In genomic region chr2:65666156-65666725, GRCh38 we compare ENCODE assay signal across 8 cellular contexts.
A peak's percentile ranks its signal among the peaks of the same experiment; 100 is the strongest.
DNase-seq lines count a peak whose midpoint lies in the region; ATAC-seq and TF ChIP-seq lines count a peak whose summit lies in the region.

No MANE protein-coding gene starts in this region.

- H3K36me3 ChIP-seq in BJ (ENCODE audit: control insufficient read depth, insufficient read depth, low read length) (no peaks in the 10 kb centered on the region), mucosa of descending colon (ENCODE audit: low read depth) (no peaks in the 10 kb centered on the region), gastroesophageal sphincter (no peaks in the 10 kb centered on the region), OCI-LY7 (ENCODE audit: insufficient read depth, low read length) (no peaks in the 10 kb centered on the region)

- H3K27ac ChIP-seq in gastroesophageal sphincter, result no peak overlapping the region
- no peak overlapping the region for H3K27ac ChIP-seq in OCI-LY7 (ENCODE audit: low read depth, low read length, poor library complexity, severe bottlenecking)

- H3K4me1 Mint-ChIP-seq in activated naive CD8-positive, alpha-beta T cell treated with anti-CD3 and anti-CD28 coated beads, Interleukin-2, amount 10 ng/mL, durations not matched to agents 7 days and 5 days, result peaks cover 8% of the 10 kb centered on the region

- POLR2A ChIA-PET in BJ (lab: Charles Lee), result no interaction called here
- POLR2A ChIA-PET in activated naive CD8-positive, alpha-beta T cell treated with anti-CD3 and anti-CD28 coated beads, Interleukin-2, amount 10 ng/mL, durations not matched to agents 7 days and 5 days (lab: Charles Lee), result no interaction called here
- POLR2A ChIA-PET in OCI-LY7 (lab: Charles Lee), result no interaction called here

- H3K4me2 ChIP-seq in OCI-LY7 (ENCODE audit: low read length), result no peak overlapping the region

- H3K36me3 Mint-ChIP-seq in activated naive CD8-positive, alpha-beta T cell treated with anti-CD3 and anti-CD28 coated beads, Interleukin-2, amount 10 ng/mL, durations not matched to agents 7 days and 5 days, result no peaks in the 10 kb centered on the region

- peak; percentile 18 for DNase-seq in BJ (ENCODE audit: low read depth)
- no peak for DNase-seq in activated naive CD8-positive, alpha-beta T cell treated with anti-CD3 and anti-CD28 coated beads, Interleukin-2, amount 10 ng/mL, durations not matched to agents 7 days and 5 days
- DNase-seq in mucosa of descending colon, result no peak
- DNase-seq in NCI-H69 (lab: John Stamatoyannopoulos, UW), result no peak
- DNase-seq in OCI-LY7 (ENCODE audit: low spot score), result no peak

- no peaks in the 10 kb centered on the region for H3K79me2 ChIP-seq in OCI-LY7 (ENCODE audit: insufficient read depth, low read depth, low read length)

- TF ChIP-seq POLR2A in gastroesophageal sphincter (IDR thresholded peaks at IDR 0.05), result no peak

- peaks cover 6% of the 10 kb centered on the region for H3K27me3 Mint-ChIP-seq in activated naive CD8-positive, alpha-beta T cell treated with anti-CD3 and anti-CD28 coated beads, Interleukin-2, amount 10 ng/mL, durations not matched to agents 7 days and 5 days

- BruUV-seq in OCI-LY7 (replicated peaks; lab: Mats Ljungman, UMichigan), result no TSS peak

- CTCF ChIA-PET in BJ (lab: Yijun Ruan, JAX) (interaction anchor here (0.8 to 1.3 kb wide), 5 partner anchors 12 to 45 kb away, joined by 3 to 5 read pairs (median 3); no protein-coding TSS in a partner anchor), OCI-LY7 (lab: Charles Lee; ENCODE audit: unreplicated experiment) (no interaction called here)

- no peaks in the 10 kb centered on the region for H3K9me2 ChIP-seq in OCI-LY7 (ENCODE audit: insufficient read depth, low read length)

- H3K27me3 ChIP-seq in BJ (ENCODE audit: control insufficient read depth, insufficient read depth, low read length), result peaks cover 2% of the 10 kb centered on the region; the same call in 1 of the 2 replicates
- no peaks in the 10 kb centered on the region for H3K27me3 ChIP-seq in gastroesophageal sphincter

- ATAC-seq in GM19395 (IDR thresholded peaks at IDR 0.05; ENCODE audit: unreplicated experiment) (peak; percentile 100), HG03135 (IDR thresholded peaks at IDR 0.05; ENCODE audit: unreplicated experiment) (peak; percentile 97), mucosa of descending colon (no peak), gastroesophageal sphincter (no peak)
- peak; percentile 39 for ATAC-seq in activated naive CD8-positive, alpha-beta T cell treated with anti-CD3 and anti-CD28 coated beads, Interleukin-2, amount 10 ng/mL, durations not matched to agents 7 days and 5 days (ENCODE audit: low read depth)

- intact Hi-C loops in mucosa of descending colon (cut with DNase I, micrococcal nuclease) (no loop called here), OCI-LY7 (cut with micrococcal nuclease; ENCODE audit: unreplicated experiment) (no loop called here)

- H4K20me1 ChIP-seq in OCI-LY7 (ENCODE audit: insufficient read depth, low read length), result no peaks in the 10 kb centered on the region

- no peak overlapping the region for H3K4me3 Mint-ChIP-seq in activated naive CD8-positive, alpha-beta T cell treated with anti-CD3 and anti-CD28 coated beads, Interleukin-2, amount 10 ng/mL, durations not matched to agents 7 days and 5 days

- H2AFZ ChIP-seq in OCI-LY7 (ENCODE audit: low read length), result no peak overlapping the region

- WGBS in gastroesophageal sphincter (ENCODE audit: low coverage in 1 of 2), 2 donors, result 90 to 94% methylated on average over 2 to 3 of the region's 6 CpGs

- H3K9me3 ChIP-seq in mucosa of descending colon (no peaks in the 10 kb centered on the region), gastroesophageal sphincter (peaks cover 0 to 24% (median 0%) of the 10 kb centered on the region in 3 donors), OCI-LY7 (ENCODE audit: low read length) (no peaks in the 10 kb centered on the region)

- H3K4me3 ChIP-seq in BJ (ENCODE audit: low read depth, low read length), result no peak overlapping the region
- H3K4me3 ChIP-seq in mucosa of descending colon, result no peak overlapping the region
- no peak overlapping the region for H3K4me3 ChIP-seq in gastroesophageal sphincter
- no peak overlapping the region for H3K4me3 ChIP-seq in OCI-LY7 (ENCODE audit: low read depth, low read length, poor library complexity, severe bottlenecking)

- TF ChIP-seq CTCF in BJ (IDR thresholded peaks at IDR 0.05; ENCODE audit: insufficient read depth, low read depth, low read length), result no peak
- TF ChIP-seq CTCF in mucosa of descending colon (IDR thresholded peaks at IDR 0.05), result no peak
- no peak for TF ChIP-seq CTCF in gastroesophageal sphincter (IDR thresholded peaks at IDR 0.05)
- no peak for TF ChIP-seq CTCF in OCI-LY7 (conservative IDR thresholded peaks at IDR 0.05; ENCODE audit: low read length)

- no peak overlapping the region for H3K27ac Mint-ChIP-seq in activated naive CD8-positive, alpha-beta T cell treated with anti-CD3 and anti-CD28 coated beads, Interleukin-2, amount 10 ng/mL, durations not matched to agents 7 days and 5 days

- H3K4me1 ChIP-seq in mucosa of descending colon (ENCODE audit: low read depth) (peaks cover 11% of the 10 kb centered on the region), gastroesophageal sphincter (peaks cover 0 to 13% (median 0%) of the 10 kb centered on the region in 3 donors), OCI-LY7 (ENCODE audit: insufficient read depth, low read length, poor library complexity, severe bottlenecking) (no peaks in the 10 kb centered on the region)

- TF ChIP-seq EP300 in gastroesophageal sphincter (IDR thresholded peaks at IDR 0.05), result no peak

- peaks cover 4% of the 10 kb centered on the region for H3K9me3 Mint-ChIP-seq in activated naive CD8-positive, alpha-beta T cell treated with anti-CD3 and anti-CD28 coated beads, Interleukin-2, amount 10 ng/mL, durations not matched to agents 7 days and 5 days

Comparison
In these comparisons a context has a peak if more than half of its experiments do, and no peak if none do; other contexts are left out.
1. ATAC-seq: peak in GM19395 (single experiment), HG03135 (single experiment) and activated naive CD8-positive, alpha-beta T cell treated with anti-CD3 and anti-CD28 coated beads, Interleukin-2, amount 10 ng/mL, durations not matched to agents 7 days and 5 days (single experiment); none in mucosa of descending colon (single experiment) and gastroesophageal sphincter (single experiment).